Comparison of ENCODE assay signal across 10 cellular contexts in genomic region chr20:49568491-49569151, GRCh38. TPM values are rescaled to one million over a fixed set of nuclear protein-coding genes. Genes with fewer than 3 reads are reported as not detected.
DNase-seq lines count a peak whose midpoint lies in the region; ATAC-seq and TF ChIP-seq lines count a peak whose summit lies in the region.
"Had no signal": no experiment of that assay in that cellular context is flagged by ENCODE, and none has a peak within 500 bp of the region (broad histone marks: within the 10 kb centered on the region; RNA-seq: fewer than 3 reads in every experiment).

No MANE protein-coding gene starts in this region.

- no peak overlapping the region for H3K9ac ChIP-seq in IMR-90 (ENCODE audit: low read depth, low read length)

- 53 to 100% methylated on average over 1 to 2 of the region's 14 CpGs for WGBS in IMR-90 (ENCODE audit: extremely low coverage in 2 of 2, insufficient read length in 1 of 2), 2 experiments
- WGBS in sigmoid colon, 2 donors = 46 to 60% methylated on average over 14 of the region's 14 CpGs

- no peak for TF ChIP-seq EP300 in sigmoid colon (IDR thresholded peaks at IDR 0.05)

- TF ChIP-seq CTCF in IMR-90 (conservative IDR thresholded peaks at IDR 0.05; ENCODE audit: low read depth, low read length) (no peak), chondrocyte (IDR thresholded peaks at IDR 0.05) (no peak), sigmoid colon (IDR thresholded peaks at IDR 0.05) (no peak)

- no TSS peak for BruUV-seq in IMR-90 (replicated peaks; lab: Mats Ljungman, UMichigan)

- H3K4ac ChIP-seq in IMR-90 (ENCODE audit: low read depth, low read length) = no peak overlapping the region; the same call in 1 of the 2 replicates

- H4K5ac ChIP-seq in IMR-90 (ENCODE audit: low read depth, low read length) = peak overlapping the region; percentile 39; the same call in 1 of the 2 replicates

- H3K18ac ChIP-seq in IMR-90 (ENCODE audit: low read depth, low read length) = peak overlapping the region; percentile 39; the same call in 1 of the 2 replicates

- H3K9me3 Mint-ChIP-seq in chondrocyte (ENCODE audit: low read depth) = no peaks in the 10 kb centered on the region
- H3K9me3 Mint-ChIP-seq in activated naive CD4-positive, alpha-beta T cell treated with anti-CD3 and anti-CD28 coated beads, Interleukin-2, amount 10 ng/mL, durations not matched to agents 7 days and 5 days = no peaks in the 10 kb centered on the region

- H2BK15ac ChIP-seq in IMR-90 (ENCODE audit: low read depth, low read length) = peak overlapping the region; percentile 11; the same call in 1 of the 3 replicates

- H3K36me3 ChIP-seq in IMR-90 (ENCODE audit: control insufficient read depth, insufficient read depth, low read length) (no peaks in the 10 kb centered on the region), sigmoid colon (no peaks in the 10 kb centered on the region)

- H3K4me2 ChIP-seq in IMR-90 (ENCODE audit: low read depth, low read length) = no peak overlapping the region; the same call in 1 of the 2 replicates

- H3K4me3 Mint-ChIP-seq in chondrocyte (ENCODE audit: unreplicated experiment) = peak overlapping the region; percentile 69
- no peak overlapping the region for H3K4me3 Mint-ChIP-seq in activated naive CD4-positive, alpha-beta T cell treated with anti-CD3 and anti-CD28 coated beads, Interleukin-2, amount 10 ng/mL, durations not matched to agents 7 days and 5 days

- intact Hi-C loops in IMR-90 (cut with micrococcal nuclease) = loop anchor here (5.0 kb wide), 1 partner anchor 381 kb away; the partner anchor contains the start of gene STAU1
- intact Hi-C loops in sigmoid colon (cut with DNase I) = no loop called here

- no peaks in the 10 kb centered on the region for H3K79me1 ChIP-seq in IMR-90 (ENCODE audit: low read depth in 1 of 2, low read length in 2 of 2)

- no peaks in the 10 kb centered on the region for H4K20me1 ChIP-seq in IMR-90 (ENCODE audit: insufficient read depth, low read length)

- H3K27me3 ChIP-seq in IMR-90 (ENCODE audit: control insufficient read depth, insufficient read depth, low read length) (peaks cover 21% of the 10 kb centered on the region), sigmoid colon (peaks cover 0 to 16% (median 5%) of the 10 kb centered on the region in 3 donors)

- H3K4me3 ChIP-seq in IMR-90 (ENCODE audit: insufficient read depth, low read depth, low read length) (no peak overlapping the region), sigmoid colon (peak overlapping the region in 3 of 4 donors; percentile 47 to 78 (median 66))

- TF ChIP-seq RAD21 in IMR-90 (IDR thresholded peaks at IDR 0.05; ENCODE audit: low read length) = no peak

- H2BK5ac ChIP-seq in IMR-90 (ENCODE audit: low read depth, low read length, poor library complexity, severe bottlenecking) = no peak overlapping the region

- H3K14ac ChIP-seq in IMR-90 (replicated peaks; ENCODE audit: low read depth, low read length) = 0 out of 2 replicates have a peak overlapping the region, but pooled peaks have one; percentile 4

- H2AK9ac ChIP-seq in IMR-90 (replicated peaks; ENCODE audit: low read depth, low read length, poor library complexity) = peak overlapping the region; percentile 87

- peak overlapping the region; percentile 54 for H3K27ac Mint-ChIP-seq in chondrocyte (ENCODE audit: unreplicated experiment)
- H3K27ac Mint-ChIP-seq in activated naive CD4-positive, alpha-beta T cell treated with anti-CD3 and anti-CD28 coated beads, Interleukin-2, amount 10 ng/mL, durations not matched to agents 7 days and 5 days = no peak overlapping the region

- 0 out of 2 replicates have a peak overlapping the region, but pooled peaks have one; percentile 7 for H2BK20ac ChIP-seq in IMR-90 (ENCODE audit: low read depth, low read length)

- POLR2A ChIA-PET in IMR-90 (lab: Charles Lee; ENCODE audit: unreplicated experiment) = no interaction called here

- 0 out of 2 replicates have a peak overlapping the region, but pooled peaks have one; percentile 23 for H2BK120ac ChIP-seq in IMR-90 (ENCODE audit: low read depth, low read length)

- peaks cover 4% of the 10 kb centered on the region for H3K36me3 Mint-ChIP-seq in chondrocyte (ENCODE audit: low read depth)
- no peaks in the 10 kb centered on the region for H3K36me3 Mint-ChIP-seq in activated naive CD4-positive, alpha-beta T cell treated with anti-CD3 and anti-CD28 coated beads, Interleukin-2, amount 10 ng/mL, durations not matched to agents 7 days and 5 days

- H3K27ac ChIP-seq in IMR-90 (ENCODE audit: insufficient read depth, low read length) (no peak overlapping the region), sigmoid colon (peak overlapping the region; percentile 75 to 91 (median 82))

- H3K4me1 ChIP-seq in IMR-90 (ENCODE audit: control insufficient read depth, insufficient read depth, low read length) (peaks cover 18% of the 10 kb centered on the region; the same call in 1 of the 2 replicates), sigmoid colon (peaks cover 0 to 27% (median 21%) of the 10 kb centered on the region in 4 donors)

- H4K8ac ChIP-seq in IMR-90 (ENCODE audit: low read depth in 2 of 2, low read length in 2 of 2) = no peak overlapping the region; a peak in 1 of 4 replicates

- in situ Hi-C loops in IMR-90 (cut with MboI; ENCODE audit: low sequenced_read_pairs) = no loop called here

- H3K4me1 Mint-ChIP-seq in chondrocyte (ENCODE audit: low read depth) = peaks cover 79% of the 10 kb centered on the region
- H3K4me1 Mint-ChIP-seq in activated naive CD4-positive, alpha-beta T cell treated with anti-CD3 and anti-CD28 coated beads, Interleukin-2, amount 10 ng/mL, durations not matched to agents 7 days and 5 days = peaks cover 37% of the 10 kb centered on the region

- ATAC-seq in IMR-90 (ENCODE audit: low read depth) (no peak), HG03025 (IDR thresholded peaks at IDR 0.05; ENCODE audit: low FRiP score, unreplicated experiment) (no peak)

- dilution Hi-C loops in IMR-90 (cut with HindIII; ENCODE audit: low sequenced_read_pairs, unreplicated experiment) = no loop called here

- no peak overlapping the region for H2AFZ ChIP-seq in IMR-90 (replicated peaks; ENCODE audit: low read length, poor library complexity)

- no peaks in the 10 kb centered on the region for H3K9me1 ChIP-seq in IMR-90 (ENCODE audit: insufficient read depth, low read length)

- CTCF ChIA-PET in IMR-90 (lab: Yijun Ruan, JAX) = interaction anchor here (0.6 kb wide), 1 partner anchor 36 kb away, joined by 4 read pairs; no protein-coding TSS in a partner anchor
- CTCF ChIA-PET in activated naive CD4-positive, alpha-beta T cell treated with anti-CD3 and anti-CD28 coated beads, Interleukin-2, amount 10 ng/mL, durations not matched to agents 7 days and 5 days (lab: Charles Lee) = interaction anchor here (1.0 to 1.5 kb wide), 3 partner anchors 27 to 40 kb away, joined by 3 to 4 read pairs (median 4); no protein-coding TSS in a partner anchor

- H3K23ac ChIP-seq in IMR-90 (ENCODE audit: low read depth, low read length) = no peak overlapping the region

- no peak overlapping the region for H3K56ac ChIP-seq in IMR-90 (ENCODE audit: extremely low read depth, insufficient read depth, low read length)

- no peaks in the 10 kb centered on the region for H3K27me3 Mint-ChIP-seq in chondrocyte (ENCODE audit: low read depth)
- H3K27me3 Mint-ChIP-seq in activated naive CD4-positive, alpha-beta T cell treated with anti-CD3 and anti-CD28 coated beads, Interleukin-2, amount 10 ng/mL, durations not matched to agents 7 days and 5 days = peaks cover 88% of the 10 kb centered on the region

- no peaks in the 10 kb centered on the region for H3K9me3 ChIP-seq in IMR-90 (ENCODE audit: control insufficient read depth, insufficient read depth, low read length)
- H3K9me3 ChIP-seq in sigmoid colon = no peaks in the 10 kb centered on the region

- peak overlapping the region; percentile 75 for H2AK5ac ChIP-seq in IMR-90 (ENCODE audit: low read depth, low read length)

- TF ChIP-seq POLR2A in IMR-90 (IDR thresholded peaks at IDR 0.05; ENCODE audit: low read depth, low read length) (no peak), sigmoid colon (IDR thresholded peaks at IDR 0.05) (no peak)

- H4K91ac ChIP-seq in IMR-90 (ENCODE audit: insufficient read depth, low read depth, low read length) = peak overlapping the region; percentile 59; the same call in 1 of the 2 replicates

- DNase-seq in IMR-90 (no peak), chondrocyte (ENCODE audit: low spot score) (no peak), iPS-NIHi11 (ENCODE audit: low spot score) (peak; percentile 80), sigmoid colon (peak; percentile 67), 8988T (no peak)
- no peak for DNase-seq in activated naive CD4-positive, alpha-beta T cell treated with anti-CD3 and anti-CD28 coated beads, Interleukin-2, amount 10 ng/mL, durations not matched to agents 7 days and 5 days
- no peak for DNase-seq in activated CD4-positive, alpha-beta T cell treated with anti-CD3 and anti-CD28 coated beads, Interleukin-2, amount 50 U/mL, for 4 hours
- DNase-seq: activated CD4-positive, alpha-beta T cell treated with anti-CD3 and anti-CD28 coated beads for 48 hours; OCI-M1 had no signal

TF ChIP-seq in IMR-90, 13 proteins besides CTCF, POLR2A, EP300 and RAD21:
- TF ChIP-seq SMC3 (IDR thresholded peaks at IDR 0.05; ENCODE audit: low read depth, low read length) (no peak), ELK1 (IDR thresholded peaks at IDR 0.05; ENCODE audit: borderline replicate concordance, low read depth, low read length) (no peak), CHD1 (IDR thresholded peaks at IDR 0.05; ENCODE audit: low read depth, low read length) (no peak)

RNA-seq across cellular contexts. Expression of gene PTGIS, which starts 0.7 kb away (rescaled TPM):
- total RNA-seq in IMR-90 (2012; rRNA removed) = 1.1 and 1.6 TPM in 2 replicates
- polyA plus RNA-seq in IMR-90 (2012; rRNA removed) = 2.4 and 2.6 TPM in 2 replicates
- 1.3 and 4.5 TPM in 2 replicates for polyA plus RNA-seq in IMR-90 (2012; cell fraction: cytosol; rRNA removed)
- 1.7 and 2.0 TPM in 2 replicates for polyA plus RNA-seq in IMR-90 (2012; cell fraction: nucleus; rRNA removed; ENCODE audit: low replicate concordance)
- 88.7 to 165 TPM (median 91.5 TPM) in 3 replicates for total RNA-seq in chondrocyte
- 100 to 1,000 TPM in 1 of 4 donors, 10 to 100 TPM in 3; 55.3 to 241 (median 82.5) TPM for total RNA-seq in sigmoid colon
- 10 to 100 TPM in 1 of 3 donors, 1 to 10 TPM in 1, under 1 TPM in 1; 0.46 to 12.0 (median 5.8) TPM for polyA plus RNA-seq in sigmoid colon

Comparison
In these comparisons a context has a peak if more than half of its experiments do, and no peak if none do; other contexts are left out.
1. DNase-seq: peak in iPS-NIHi11 (single experiment) and sigmoid colon (single experiment); none in IMR-90 (single experiment), chondrocyte (single experiment), 8988T (single experiment), activated naive CD4-positive, alpha-beta T cell treated with anti-CD3 and anti-CD28 coated beads, Interleukin-2, amount 10 ng/mL, durations not matched to agents 7 days and 5 days (single experiment) and activated CD4-positive, alpha-beta T cell treated with anti-CD3 and anti-CD28 coated beads, Interleukin-2, amount 50 U/mL, for 4 hours (0 of 2).
2. RNA of gene PTGIS, which starts 0.7 kb away (total RNA-seq): 55.3 to 241 TPM in sigmoid colon and 88.7 to 165 TPM in chondrocyte; 1.1 to 1.6 TPM in IMR-90; every median in the first group is over 10 times any median in the second.